ENCODE assay signal across 1 cellular context in the genomic region with DNA sequence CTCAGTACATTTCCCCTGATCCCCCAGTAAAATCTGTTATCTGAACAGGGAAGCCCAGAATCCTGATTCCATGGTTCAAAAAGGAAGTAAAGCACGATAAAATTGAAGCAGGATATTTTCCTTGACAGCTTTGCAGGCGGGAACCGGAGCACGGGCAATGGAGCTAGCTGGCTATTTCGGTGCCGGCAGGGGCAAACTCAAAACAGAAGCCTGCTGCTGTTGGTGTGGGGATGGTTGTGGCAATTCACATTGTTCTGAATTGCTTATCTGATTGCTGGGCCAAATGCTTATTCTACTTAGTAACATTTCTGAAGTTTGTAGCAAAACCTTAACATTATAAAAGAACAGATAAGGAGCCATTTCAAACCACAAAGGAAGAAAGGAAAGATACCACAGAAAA.
TF ChIP-seq lines count a peak whose summit lies in the region.

No MANE protein-coding gene starts in this region.

TF ChIP-seq in endothelial cell of umbilical vein, 7 proteins besides CTCF, POLR2A, EP300 and RAD21:
- no peak for TF ChIP-seq JUN (IDR thresholded peaks at IDR 0.05; ENCODE audit: borderline replicate concordance, insufficient read depth, insufficient read length, low read depth)
